Comparison of ENCODE assay signal across 1 cellular context in the genomic region with DNA sequence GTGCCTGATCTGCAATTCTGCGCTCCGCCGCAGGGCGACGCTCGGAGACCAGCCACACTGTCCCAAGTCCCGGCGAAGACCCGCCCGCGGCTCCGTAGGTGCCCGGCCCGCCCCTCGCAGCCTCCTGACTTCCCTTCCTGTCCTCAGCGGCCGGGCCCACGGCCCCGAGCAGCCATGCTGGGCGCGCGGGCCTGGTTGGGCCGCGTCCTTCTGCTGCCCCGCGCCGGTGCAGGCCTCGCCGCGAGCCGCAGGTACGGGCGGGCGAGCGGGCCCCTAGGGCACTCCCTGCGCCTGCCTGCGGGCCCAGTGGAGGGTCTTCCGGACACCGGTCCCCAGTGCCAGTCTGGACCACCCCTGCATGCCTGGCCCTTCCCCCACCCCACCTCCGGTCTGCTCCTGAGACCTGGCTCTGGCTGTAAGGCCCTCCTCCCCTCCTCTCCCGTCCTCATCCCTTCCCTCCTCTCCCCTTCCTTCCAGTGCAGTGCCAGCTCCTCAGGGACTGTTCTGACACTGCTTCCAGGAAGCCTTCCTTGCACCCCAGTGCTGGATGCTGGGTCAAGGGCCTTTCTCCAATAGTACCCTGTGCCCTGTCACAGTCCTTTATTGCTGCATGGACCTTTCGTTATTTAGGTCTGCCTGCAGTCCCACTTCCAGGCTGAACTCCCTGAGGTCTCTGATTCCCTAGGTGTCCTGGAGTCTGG.
TF ChIP-seq lines count a peak whose summit lies in the region.

A gene (plus strand): TSS at position 140 of the 701 bp plus-strand sequence. CDS start 35 bp downstream, at position 175.

TF ChIP-seq in HEK293, 187 proteins besides CTCF, POLR2A, EP300 and RAD21 (continued from another document):
- TF ChIP-seq, protein P1, sequence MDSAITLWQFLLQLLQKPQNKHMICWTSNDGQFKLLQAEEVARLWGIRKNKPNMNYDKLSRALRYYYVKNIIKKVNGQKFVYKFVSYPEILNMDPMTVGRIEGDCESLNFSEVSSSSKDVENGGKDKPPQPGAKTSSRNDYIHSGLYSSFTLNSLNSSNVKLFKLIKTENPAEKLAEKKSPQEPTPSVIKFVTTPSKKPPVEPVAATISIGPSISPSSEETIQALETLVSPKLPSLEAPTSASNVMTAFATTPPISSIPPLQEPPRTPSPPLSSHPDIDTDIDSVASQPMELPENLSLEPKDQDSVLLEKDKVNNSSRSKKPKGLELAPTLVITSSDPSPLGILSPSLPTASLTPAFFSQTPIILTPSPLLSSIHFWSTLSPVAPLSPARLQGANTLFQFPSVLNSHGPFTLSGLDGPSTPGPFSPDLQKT (IDR thresholded peaks at IDR 0.05; ENCODE audit: borderline replicate concordance, low read depth, low read length) = no peak
- 0 out of 2 replicates have a peak, but pooled peaks have one; percentile 14 for TF ChIP-seq ZBTB20 (tag by site-specific recombination; IDR thresholded peaks at IDR 0.05)
- TF ChIP-seq, protein P2, sequence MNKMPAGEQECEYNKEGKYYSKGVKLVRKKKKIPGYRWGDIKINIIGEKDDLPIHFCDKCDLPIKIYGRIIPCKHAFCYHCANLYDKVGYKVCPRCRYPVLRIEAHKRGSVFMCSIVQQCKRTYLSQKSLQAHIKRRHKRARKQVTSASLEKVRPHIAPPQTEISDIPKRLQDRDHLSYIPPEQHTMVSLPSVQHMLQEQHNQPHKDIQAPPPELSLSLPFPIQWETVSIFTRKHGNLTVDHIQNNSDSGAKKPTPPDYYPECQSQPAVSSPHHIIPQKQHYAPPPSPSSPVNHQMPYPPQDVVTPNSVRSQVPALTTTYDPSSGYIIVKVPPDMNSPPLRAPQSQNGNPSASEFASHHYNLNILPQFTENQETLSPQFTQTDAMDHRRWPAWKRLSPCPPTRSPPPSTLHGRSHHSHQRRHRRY (tag by site-specific recombination; IDR thresholded peaks at IDR 0.05) = no peak
- TF ChIP-seq ZBTB8A (tag by site-specific recombination; IDR thresholded peaks at IDR 0.05) = peak; percentile 83
- TF ChIP-seq ZNF350 (tag by site-specific recombination; IDR thresholded peaks at IDR 0.05) = no peak
- TF ChIP-seq ZNF10 (tag by site-specific recombination; IDR thresholded peaks at IDR 0.05) = peak; percentile 22; the same call in 1 of the 2 replicates
- no peak for TF ChIP-seq ZNF555 (tag by site-specific recombination; conservative IDR thresholded peaks at IDR 0.05)
- TF ChIP-seq, protein P3, sequence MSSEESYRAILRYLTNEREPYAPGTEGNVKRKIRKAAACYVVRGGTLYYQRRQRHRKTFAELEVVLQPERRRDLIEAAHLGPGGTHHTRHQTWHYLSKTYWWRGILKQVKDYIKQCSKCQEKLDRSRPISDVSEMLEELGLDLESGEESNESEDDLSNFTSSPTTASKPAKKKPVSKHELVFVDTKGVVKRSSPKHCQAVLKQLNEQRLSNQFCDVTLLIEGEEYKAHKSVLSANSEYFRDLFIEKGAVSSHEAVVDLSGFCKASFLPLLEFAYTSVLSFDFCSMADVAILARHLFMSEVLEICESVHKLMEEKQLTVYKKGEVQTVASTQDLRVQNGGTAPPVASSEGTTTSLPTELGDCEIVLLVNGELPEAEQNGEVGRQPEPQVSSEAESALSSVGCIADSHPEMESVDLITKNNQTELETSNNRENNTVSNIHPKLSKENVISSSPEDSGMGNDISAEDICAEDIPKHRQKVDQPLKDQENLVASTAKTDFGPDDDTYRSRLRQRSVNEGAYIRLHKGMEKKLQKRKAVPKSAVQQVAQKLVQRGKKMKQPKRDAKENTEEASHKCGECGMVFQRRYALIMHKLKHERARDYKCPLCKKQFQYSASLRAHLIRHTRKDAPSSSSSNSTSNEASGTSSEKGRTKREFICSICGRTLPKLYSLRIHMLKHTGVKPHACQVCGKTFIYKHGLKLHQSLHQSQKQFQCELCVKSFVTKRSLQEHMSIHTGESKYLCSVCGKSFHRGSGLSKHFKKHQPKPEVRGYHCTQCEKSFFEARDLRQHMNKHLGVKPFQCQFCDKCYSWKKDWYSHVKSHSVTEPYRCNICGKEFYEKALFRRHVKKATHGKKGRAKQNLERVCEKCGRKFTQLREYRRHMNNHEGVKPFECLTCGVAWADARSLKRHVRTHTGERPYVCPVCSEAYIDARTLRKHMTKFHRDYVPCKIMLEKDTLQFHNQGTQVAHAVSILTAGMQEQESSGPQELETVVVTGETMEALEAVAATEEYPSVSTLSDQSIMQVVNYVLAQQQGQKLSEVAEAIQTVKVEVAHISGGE (tag by site-specific recombination; conservative IDR thresholded peaks at IDR 0.05; ENCODE audit: low read depth) = no peak; the same call in 1 of the 2 replicates
- TF ChIP-seq ZNF473 (tag by site-specific recombination; IDR thresholded peaks at IDR 0.05) = no peak
- TF ChIP-seq, protein P4, sequence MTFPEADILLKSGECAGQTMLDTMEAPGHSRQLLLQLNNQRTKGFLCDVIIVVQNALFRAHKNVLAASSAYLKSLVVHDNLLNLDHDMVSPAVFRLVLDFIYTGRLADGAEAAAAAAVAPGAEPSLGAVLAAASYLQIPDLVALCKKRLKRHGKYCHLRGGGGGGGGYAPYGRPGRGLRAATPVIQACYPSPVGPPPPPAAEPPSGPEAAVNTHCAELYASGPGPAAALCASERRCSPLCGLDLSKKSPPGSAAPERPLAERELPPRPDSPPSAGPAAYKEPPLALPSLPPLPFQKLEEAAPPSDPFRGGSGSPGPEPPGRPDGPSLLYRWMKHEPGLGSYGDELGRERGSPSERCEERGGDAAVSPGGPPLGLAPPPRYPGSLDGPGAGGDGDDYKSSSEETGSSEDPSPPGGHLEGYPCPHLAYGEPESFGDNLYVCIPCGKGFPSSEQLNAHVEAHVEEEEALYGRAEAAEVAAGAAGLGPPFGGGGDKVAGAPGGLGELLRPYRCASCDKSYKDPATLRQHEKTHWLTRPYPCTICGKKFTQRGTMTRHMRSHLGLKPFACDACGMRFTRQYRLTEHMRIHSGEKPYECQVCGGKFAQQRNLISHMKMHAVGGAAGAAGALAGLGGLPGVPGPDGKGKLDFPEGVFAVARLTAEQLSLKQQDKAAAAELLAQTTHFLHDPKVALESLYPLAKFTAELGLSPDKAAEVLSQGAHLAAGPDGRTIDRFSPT (tag by site-specific recombination; IDR thresholded peaks at IDR 0.05) = peak; percentile 57
- no peak for TF ChIP-seq ZNF175 (tag by site-specific recombination; IDR thresholded peaks at IDR 0.05)
- peak; percentile 46 for TF ChIP-seq KLF9 (tag by site-specific recombination; IDR thresholded peaks at IDR 0.05; ENCODE audit: low read depth)
- TF ChIP-seq ZNF776 (tag by site-specific recombination; IDR thresholded peaks at IDR 0.05; ENCODE audit: borderline replicate concordance) = no peak
